ENCODE assay signal across 10 cellular contexts in genomic region chr2:73215254-73215653, GRCh38. TPM values are rescaled to one million over a fixed set of nuclear protein-coding genes. Genes with fewer than 3 reads are reported as not detected.
DNase-seq lines count a peak whose midpoint lies in the region; ATAC-seq and TF ChIP-seq lines count a peak whose summit lies in the region.
"Had no signal": no experiment of that assay in that cellular context is flagged by ENCODE, and none has a peak within 500 bp of the region (broad histone marks: within the 10 kb centered on the region; RNA-seq: fewer than 3 reads in every experiment).

No MANE protein-coding gene starts in this region.

- H3K27ac ChIP-seq in CD8-positive, alpha-beta memory T cell (ENCODE audit: low read depth, low read length), result no peak overlapping the region

- no peaks in the 10 kb centered on the region for H3K9me3 Mint-ChIP-seq in CD8-positive, alpha-beta memory T cell
- H3K9me3 Mint-ChIP-seq in brain (no peaks in the 10 kb centered on the region), nephron (no peaks in the 10 kb centered on the region)

- H3K36me3 ChIP-seq in CD8-positive, alpha-beta memory T cell (ENCODE audit: insufficient read depth, low read length), result peaks cover 3% of the 10 kb centered on the region
- no peaks in the 10 kb centered on the region for H3K36me3 ChIP-seq in Loucy (ENCODE audit: insufficient read depth, low read length)

- peak overlapping the region; percentile 85 to 96 (median 94) for H3K4me3 Mint-ChIP-seq in CD8-positive, alpha-beta memory T cell
- H3K4me3 Mint-ChIP-seq in brain (peak overlapping the region; percentile 92 to 98 (median 94)), nephron (peak overlapping the region; percentile 87 to 94 (median 89))

- peak overlapping the region; percentile 72 for H3K9ac ChIP-seq in Loucy (ENCODE audit: low read depth, low read length, poor library complexity, severe bottlenecking)

- ATAC-seq in GM18868 (IDR thresholded peaks at IDR 0.05; ENCODE audit: unreplicated experiment) (no peak), HG03280 (IDR thresholded peaks at IDR 0.05; ENCODE audit: unreplicated experiment) (no peak), HG03135 (IDR thresholded peaks at IDR 0.05; ENCODE audit: unreplicated experiment) (no peak)

- peaks cover 28 to 38% (median 29%) of the 10 kb centered on the region in 3 donors for H3K4me1 Mint-ChIP-seq in CD8-positive, alpha-beta memory T cell
- peaks cover 43% of the 10 kb centered on the region for H3K4me1 Mint-ChIP-seq in brain
- H3K4me1 Mint-ChIP-seq in nephron, result peaks cover 20% of the 10 kb centered on the region

- H2AFZ ChIP-seq in Loucy (ENCODE audit: low read length), result 0 out of 2 replicates have a peak overlapping the region, but pooled peaks have one; percentile 78

- peaks cover 15% of the 10 kb centered on the region; the same call in 1 of the 2 replicates for H3K79me2 ChIP-seq in Loucy (ENCODE audit: insufficient read depth, low read length)

- peaks cover 28% of the 10 kb centered on the region for H3K4me1 ChIP-seq in CD8-positive, alpha-beta memory T cell (ENCODE audit: insufficient read depth, low read length)
- H3K4me1 ChIP-seq in Loucy (ENCODE audit: insufficient read depth, low read length, poor library complexity, severe bottlenecking), result peaks cover 26% of the 10 kb centered on the region

- CTCF ChIA-PET in CD8-positive, alpha-beta memory T cell (lab: Charles Lee), result interaction anchor here (0.9 to 1.3 kb wide), 2 partner anchors 38 to 75 kb away, joined by 3 read pairs; no protein-coding TSS in a partner anchor

- H3K36me3 Mint-ChIP-seq in CD8-positive, alpha-beta memory T cell, result peaks cover 0 to 19% (median 0%) of the 10 kb centered on the region in 3 donors
- peaks cover 4% of the 10 kb centered on the region for H3K36me3 Mint-ChIP-seq in brain
- H3K36me3 Mint-ChIP-seq in nephron (ENCODE audit: low read depth), result no peaks in the 10 kb centered on the region

- POLR2A ChIA-PET in CD8-positive, alpha-beta memory T cell (lab: Charles Lee), result interaction anchor here (0.8 to 2.1 kb wide), 2 partner anchors 18 to 70 kb away, joined by 3 to 10 read pairs; partner anchors contain the start of genes CCT7 and PRADC1

- H3K9me3 ChIP-seq in CD8-positive, alpha-beta memory T cell (ENCODE audit: low read length), result no peaks in the 10 kb centered on the region
- no peaks in the 10 kb centered on the region for H3K9me3 ChIP-seq in Loucy (ENCODE audit: insufficient read depth, low read depth, low read length)

- peak overlapping the region; percentile 37 to 97 (median 94) for H3K27ac Mint-ChIP-seq in CD8-positive, alpha-beta memory T cell
- peak overlapping the region; percentile 40 to 95 (median 89) for H3K27ac Mint-ChIP-seq in brain
- H3K27ac Mint-ChIP-seq in nephron, result peak overlapping the region; percentile 80 to 93 (median 90)

- no peaks in the 10 kb centered on the region for H4K20me1 ChIP-seq in Loucy (ENCODE audit: insufficient read depth, low read length, poor library complexity, severe bottlenecking)

- H3K4me3 ChIP-seq in CD8-positive, alpha-beta memory T cell (ENCODE audit: low read length), result no peak overlapping the region
- H3K4me3 ChIP-seq in Loucy (ENCODE audit: low read length, poor library complexity, severe bottlenecking), result peak overlapping the region; percentile 75

- no peaks in the 10 kb centered on the region for H3K9me2 ChIP-seq in Loucy (replicated peaks; ENCODE audit: low read depth, low read length)

- no peak for DNase-seq in CD8-positive, alpha-beta memory T cell
- DNase-seq in NCI-H345 treated with DMSO at 0.1 percent for 48 hours (lab: John Stamatoyannopoulos, UW; ENCODE audit: unreplicated experiment), result no peak
- DNase-seq: effector CD8-positive, alpha-beta T cell had no signal

- no peak for TF ChIP-seq CTCF in Loucy (conservative IDR thresholded peaks at IDR 0.05; ENCODE audit: low read length)
- TF ChIP-seq CTCF in brain (conservative IDR thresholded peaks at IDR 0.05), result no peak
- TF ChIP-seq CTCF in nephron (IDR thresholded peaks at IDR 0.05; ENCODE audit: unreplicated experiment in 3 of 3), result no peak

- peaks cover 3% of the 10 kb centered on the region; the same call in 1 of the 2 replicates for H3F3A ChIP-seq in Loucy (ENCODE audit: low read depth)

- peak overlapping the region; percentile 89 for H3K4me2 ChIP-seq in Loucy (ENCODE audit: low read depth, low read length, poor library complexity, severe bottlenecking)

- no peaks in the 10 kb centered on the region for H3K27me3 Mint-ChIP-seq in CD8-positive, alpha-beta memory T cell
- H3K27me3 Mint-ChIP-seq in brain (peaks cover 19% of the 10 kb centered on the region), nephron (ENCODE audit: low read depth) (no peaks in the 10 kb centered on the region)

- H3K27me3 ChIP-seq in CD8-positive, alpha-beta memory T cell (ENCODE audit: insufficient read depth, low read length, poor library complexity, severe bottlenecking), result no peaks in the 10 kb centered on the region
- no peaks in the 10 kb centered on the region for H3K27me3 ChIP-seq in Loucy (ENCODE audit: insufficient read depth, low read length, poor library complexity, severe bottlenecking)

RNA-seq across cellular contexts. Expression of gene SMYD5, which starts 1.2 kb away (rescaled TPM):
- total RNA-seq in CD8-positive, alpha-beta memory T cell, result 10 to 100 TPM; 41.2 to 42.8 TPM
- polyA plus RNA-seq in CD8-positive, alpha-beta memory T cell, result 21.5 TPM
- polyA plus RNA-seq in brain (ENCODE audit: insufficient read depth, low read depth, low replicate concordance), result 15.5 TPM

RNA-seq across cellular contexts. Expression of gene NOTO, which starts 12.9 kb away (rescaled TPM):
- not detected for total RNA-seq in CD8-positive, alpha-beta memory T cell
- not detected for polyA plus RNA-seq in CD8-positive, alpha-beta memory T cell
- not detected for polyA plus RNA-seq in brain (ENCODE audit: insufficient read depth, low read depth, low replicate concordance)
- total RNA-seq: lung had no signal
- polyA plus RNA-seq: lung had no signal

RNA-seq across cellular contexts. Expression of gene PRADC1, which starts 17.8 kb away (rescaled TPM):
- 10 to 100 TPM; 21.1 to 24.9 TPM for total RNA-seq in CD8-positive, alpha-beta memory T cell
- 27.2 TPM for polyA plus RNA-seq in CD8-positive, alpha-beta memory T cell
- 44.5 TPM for polyA plus RNA-seq in brain (ENCODE audit: insufficient read depth, low read depth, low replicate concordance)

RNA-seq across cellular contexts. Expression of gene CCT7, which starts 18.9 kb away (rescaled TPM):
- 100 to 1,000 TPM; 750 to 758 TPM for total RNA-seq in CD8-positive, alpha-beta memory T cell
- polyA plus RNA-seq in CD8-positive, alpha-beta memory T cell, result 263 TPM
- polyA plus RNA-seq in brain (ENCODE audit: insufficient read depth, low read depth, low replicate concordance), result 304 TPM
